Comparison of ENCODE assay signal across 8 cellular contexts in the genomic region with DNA sequence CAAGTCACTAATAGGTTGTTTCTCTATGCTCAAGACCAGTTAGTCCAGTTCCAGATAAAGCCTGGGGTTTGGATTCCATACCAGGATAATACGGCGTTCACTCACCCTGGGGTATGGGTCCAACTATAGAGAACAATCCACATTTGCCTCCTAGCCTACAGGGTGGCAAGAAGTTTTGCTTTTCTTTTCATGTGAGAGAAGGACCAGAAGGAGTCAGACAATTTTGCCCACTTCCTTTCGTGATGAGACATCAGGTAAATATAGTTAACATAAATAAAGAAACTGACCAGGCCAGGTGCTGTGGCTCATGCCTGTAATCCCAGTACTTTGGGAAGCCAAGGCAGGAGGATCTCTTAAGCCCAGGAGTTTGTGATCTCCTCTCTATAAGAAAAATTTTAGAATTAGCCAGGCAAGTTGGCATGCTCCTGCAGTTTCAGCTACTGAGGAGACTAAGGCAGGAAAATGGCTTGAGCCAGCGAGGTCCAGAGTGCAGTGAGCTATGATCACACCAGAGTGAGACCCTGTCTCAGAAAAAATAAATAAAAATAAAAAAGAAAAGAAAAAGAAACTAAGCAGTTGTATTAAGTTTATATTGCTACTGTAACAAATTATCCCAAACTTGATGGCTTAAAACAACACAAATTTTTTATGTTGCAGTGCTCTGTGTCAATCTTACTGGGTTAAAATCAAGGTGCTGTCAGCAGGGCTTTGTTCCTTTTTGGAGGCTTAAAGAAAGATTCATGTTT. TPM values are rescaled to one million over a fixed set of nuclear protein-coding genes. Genes with fewer than 3 reads are reported as not detected.
DNase-seq lines count a peak whose midpoint lies in the region; ATAC-seq, FAIRE-seq and TF ChIP-seq lines count a peak whose summit lies in the region.

No MANE protein-coding gene starts in this region.

- H3K4me3 ChIP-seq in HAP-1, result no peak overlapping the region

- no peaks in the 10 kb centered on the region for H3K4me1 ChIP-seq in HAP-1

- peak overlapping the region; percentile 60 for H3K4me3 Mint-ChIP-seq in central memory CD8-positive, alpha-beta T cell

- peaks cover 42% of the 10 kb centered on the region for H3K4me1 Mint-ChIP-seq in central memory CD8-positive, alpha-beta T cell

- H3K36me3 ChIP-seq in HAP-1 (replicated peaks), result no peaks in the 10 kb centered on the region

- H3K9me3 ChIP-seq in HAP-1, result no peaks in the 10 kb centered on the region

- FAIRE-seq in GM12892 (lab: Jason Lieb, UNC), result peak; percentile 65
- FAIRE-seq in frontal cortex (lab: Jason Lieb, UNC), result no peak

- no peaks in the 10 kb centered on the region for H3K27me3 ChIP-seq in HAP-1 (ENCODE audit: low read depth)

- ATAC-seq in GM21390 (IDR thresholded peaks at IDR 0.05; ENCODE audit: unreplicated experiment), result peak; percentile 64
- ATAC-seq in HG03439 (IDR thresholded peaks at IDR 0.05; ENCODE audit: unreplicated experiment), result peak; percentile 62
- peak; percentile 75 for ATAC-seq in central memory CD8-positive, alpha-beta T cell (replicated peaks; ENCODE audit: extremely low read depth, poor library complexity, severe bottlenecking)

- no peaks in the 10 kb centered on the region for H3K9me3 Mint-ChIP-seq in central memory CD8-positive, alpha-beta T cell

- in situ Hi-C loops in HAP-1 (cut with MboI; ENCODE audit: low sequenced_read_pairs), result no loop called here

- DNase-seq in GM12892 (ENCODE audit: insufficient read length) (no peak), germinal center (ENCODE audit: low spot score) (no peak), frontal cortex (ENCODE audit: low spot score in 2 of 2) (no peak), DMS153 (lab: John Stamatoyannopoulos, UW) (no peak), HAP-1 (ENCODE audit: low spot score in 2 of 2) (no peak)
- no peak for DNase-seq in central memory CD8-positive, alpha-beta T cell (ENCODE audit: low spot score in 2 of 2)

- no peaks in the 10 kb centered on the region for H3K36me3 Mint-ChIP-seq in central memory CD8-positive, alpha-beta T cell (ENCODE audit: insufficient read depth)

- TF ChIP-seq POLR2A in GM12892 (IDR thresholded peaks at IDR 0.05; ENCODE audit: low read depth, low read length), result no peak

- peak overlapping the region; percentile 91 for H3K27ac Mint-ChIP-seq in central memory CD8-positive, alpha-beta T cell (ENCODE audit: low read depth)

- H3K27me3 Mint-ChIP-seq in central memory CD8-positive, alpha-beta T cell, result no peaks in the 10 kb centered on the region

RNA-seq across cellular contexts. Expression of a gene that starts 7.5 kb away (rescaled TPM):
- 25.6 TPM for polyA plus RNA-seq in GM12892 (2012; ENCODE audit: missing spikeins)
- total RNA-seq in frontal cortex, result 97.4 TPM

RNA-seq across cellular contexts. Expression of a gene that starts 47.1 kb away (rescaled TPM):
- polyA plus RNA-seq in GM12892 (2012; ENCODE audit: missing spikeins), result 29.5 TPM
- 118 TPM for total RNA-seq in frontal cortex
